Comparison of ENCODE assay signal across 33 cellular contexts in the genomic region with DNA sequence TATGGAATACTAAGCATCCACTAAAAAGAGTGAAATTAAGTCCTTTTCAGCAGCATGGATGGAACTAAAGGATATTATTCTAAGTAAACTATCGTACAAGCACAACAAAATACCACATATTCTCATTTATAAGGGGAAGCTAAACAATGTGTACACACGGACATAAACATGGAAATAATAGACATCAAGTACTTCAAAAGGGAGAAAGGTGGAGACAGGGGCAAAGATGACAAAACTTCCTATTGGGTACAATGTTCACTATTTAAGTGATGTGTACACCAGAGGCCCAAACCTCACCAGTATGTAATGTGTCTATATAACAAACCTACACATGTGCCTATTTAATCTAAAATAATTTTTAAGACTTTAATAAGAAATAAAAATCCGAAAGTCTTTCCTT. TPM values are rescaled to one million over a fixed set of nuclear protein-coding genes. Genes with fewer than 3 reads are reported as not detected.
"Had no signal": no experiment of that assay in that cellular context is flagged by ENCODE, and none has a peak within 500 bp of the region (broad histone marks: within the 10 kb centered on the region; RNA-seq: fewer than 3 reads in every experiment).

No MANE protein-coding gene starts in this region.

- H3K4me3 ChIP-seq: stomach, suprapubic skin, testis, thoracic aorta, thyroid gland, tibial artery, tibial nerve, transverse colon, upper lobe of left lung, upper lobe of right lung, uterus, vagina had no signal

- H3K9me3 ChIP-seq: stomach, suprapubic skin, testis, thoracic aorta, thyroid gland, tibial artery, tibial nerve, transverse colon, upper lobe of left lung, upper lobe of right lung, uterus, vagina had no signal

- H3K36me3 ChIP-seq: stomach, suprapubic skin, thoracic aorta, thyroid gland, tibial artery, tibial nerve, transverse colon, upper lobe of left lung, upper lobe of right lung, uterus, vagina had no signal

- H3K27ac ChIP-seq: stomach, suprapubic skin, testis, thoracic aorta, thyroid gland, tibial artery, tibial nerve, transverse colon, upper lobe of left lung, upper lobe of right lung, uterus, vagina had no signal

- H3K4me3 Mint-ChIP-seq: stimulated activated effector memory CD8-positive, alpha-beta T cell treated with anti-CD3 and anti-CD28 coated beads, Interleukin-12 subunit alpha, Interleukin-12 subunit beta, amount 100 ng/mL, for 72 hours; stimulated activated memory B cell treated with anti-CD40 and anti-IgM and Interleukin-4, amounts not matched to agents 10 μg/mL and 1 μg/mL and 100 μg/mL, for 72 hours; stimulated activated naive B cell treated with anti-CD40 and anti-IgM and Interleukin-4, amounts not matched to agents 10 μg/mL and 1 μg/mL and 100 μg/mL, for 72 hours; stimulated activated naive CD8-positive, alpha-beta T cell treated with anti-CD3 and anti-CD28 coated beads, Interleukin-15, amount 100 ng/mL, for 72 hours; stimulated activated naive CD8-positive, alpha-beta T cell treated with anti-CD3 and anti-CD28 coated beads, Interleukin-15, Interleukin-2, amounts not matched to agents 100 ng/mL and 50 ng/mL, for 24 hours; type B pancreatic cell had no signal

- H3K27me3 Mint-ChIP-seq: stimulated activated memory B cell treated with anti-CD40 and anti-IgM and Interleukin-4, amounts not matched to agents 10 μg/mL and 1 μg/mL and 100 μg/mL, for 72 hours; stimulated activated naive CD8-positive, alpha-beta T cell treated with anti-CD3 and anti-CD28 coated beads, Interleukin-15, amount 100 ng/mL, for 72 hours; type B pancreatic cell had no signal

- H3K36me3 Mint-ChIP-seq: stimulated activated effector memory CD8-positive, alpha-beta T cell treated with anti-CD3 and anti-CD28 coated beads, Interleukin-12 subunit alpha, Interleukin-12 subunit beta, amount 100 ng/mL, for 72 hours; stimulated activated memory B cell treated with anti-CD40 and anti-IgM and Interleukin-4, amounts not matched to agents 10 μg/mL and 1 μg/mL and 100 μg/mL, for 72 hours; stimulated activated naive B cell treated with anti-CD40 and anti-IgM and Interleukin-4, amounts not matched to agents 10 μg/mL and 1 μg/mL and 100 μg/mL, for 72 hours; type B pancreatic cell had no signal

- H3K27ac Mint-ChIP-seq: stimulated activated effector memory CD8-positive, alpha-beta T cell treated with anti-CD3 and anti-CD28 coated beads, Interleukin-12 subunit alpha, Interleukin-12 subunit beta, amount 100 ng/mL, for 72 hours; stimulated activated memory B cell treated with anti-CD40 and anti-IgM and Interleukin-4, amounts not matched to agents 10 μg/mL and 1 μg/mL and 100 μg/mL, for 72 hours; stimulated activated naive B cell treated with anti-CD40 and anti-IgM and Interleukin-4, amounts not matched to agents 10 μg/mL and 1 μg/mL and 100 μg/mL, for 72 hours; stimulated activated naive CD8-positive, alpha-beta T cell treated with anti-CD3 and anti-CD28 coated beads, Interleukin-15, amount 100 ng/mL, for 72 hours; stimulated activated naive CD8-positive, alpha-beta T cell treated with anti-CD3 and anti-CD28 coated beads, Interleukin-15, Interleukin-2, amounts not matched to agents 100 ng/mL and 50 ng/mL, for 24 hours; type B pancreatic cell had no signal

- H3K4me1 Mint-ChIP-seq: stimulated activated effector memory CD8-positive, alpha-beta T cell treated with anti-CD3 and anti-CD28 coated beads, Interleukin-12 subunit alpha, Interleukin-12 subunit beta, amount 100 ng/mL, for 72 hours; stimulated activated memory B cell treated with anti-CD40 and anti-IgM and Interleukin-4, amounts not matched to agents 10 μg/mL and 1 μg/mL and 100 μg/mL, for 72 hours; stimulated activated naive B cell treated with anti-CD40 and anti-IgM and Interleukin-4, amounts not matched to agents 10 μg/mL and 1 μg/mL and 100 μg/mL, for 72 hours; stimulated activated naive CD8-positive, alpha-beta T cell treated with anti-CD3 and anti-CD28 coated beads, Interleukin-15, amount 100 ng/mL, for 72 hours had no signal

- H3K27me3 ChIP-seq: stomach, suprapubic skin, testis, thyroid gland, tibial artery, tibial nerve, transverse colon, upper lobe of left lung, upper lobe of right lung, uterus, vagina had no signal

- FAIRE-seq: urothelium cell line had no signal

- ATAC-seq: stimulated activated effector memory CD8-positive, alpha-beta T cell treated with anti-CD3 and anti-CD28 coated beads, Interleukin-12 subunit alpha, Interleukin-12 subunit beta, amount 100 ng/mL, for 72 hours; stimulated activated memory B cell treated with anti-CD40 and anti-IgM and Interleukin-4, amounts not matched to agents 10 μg/mL and 1 μg/mL and 100 μg/mL, for 72 hours; stimulated activated naive B cell treated with anti-CD40 and anti-IgM and Interleukin-4, amounts not matched to agents 10 μg/mL and 1 μg/mL and 100 μg/mL, for 72 hours; stimulated activated naive CD8-positive, alpha-beta T cell treated with anti-CD3 and anti-CD28 coated beads, Interleukin-15, amount 100 ng/mL, for 72 hours; stimulated activated naive CD8-positive, alpha-beta T cell treated with anti-CD3 and anti-CD28 coated beads, Interleukin-15, Interleukin-2, amounts not matched to agents 100 U/mL and 50 U/mL, for 24 hours; upper lobe of right lung had no signal

- H3K9me3 Mint-ChIP-seq: stimulated activated naive B cell treated with anti-CD40 and anti-IgM and Interleukin-4, amounts not matched to agents 10 μg/mL and 1 μg/mL and 100 μg/mL, for 72 hours; stimulated activated naive CD8-positive, alpha-beta T cell treated with anti-CD3 and anti-CD28 coated beads, Interleukin-15, amount 100 ng/mL, for 72 hours had no signal

- H3K4me1 ChIP-seq: suprapubic skin, testis, thyroid gland, tibial artery, tibial nerve, transverse colon, upper lobe of left lung, upper lobe of right lung, uterus, vagina had no signal

- DNase-seq: stimulated activated CD4-positive, alpha-beta T cell treated with anti-CD3 and anti-CD28 coated beads, Interleukin-2, amount 100 ng/mL, for 48 hours; stimulated activated CD4-positive, alpha-beta T cell treated with anti-CD3 and anti-CD28 coated beads, Interleukin-4, amount 100 ng/mL, for 1 hour; stimulated activated CD4-positive, alpha-beta T cell treated with anti-CD3 and anti-CD28 coated beads, Interleukin-4, amount 100 ng/mL, for 24 hours; stimulated activated CD4-positive, alpha-beta T cell treated with anti-CD3 and anti-CD28 coated beads, Interleukin-4, amount 100 ng/mL, for 4 hours; stimulated activated CD8-positive, alpha-beta memory T cell treated with anti-CD3 and anti-CD28 coated beads, Interleukin-4, amount 100 ng/mL, for 48 hours; stimulated activated naive B cell treated with anti-CD40 and anti-IgM and Interleukin-4, amounts not matched to agents 10 μg/mL and 1 μg/mL and 100 μg/mL, for 72 hours; stimulated activated naive CD4-positive, alpha-beta T cell; stimulated activated naive CD4-positive, alpha-beta T cell treated with Interleukin-2 at 50 U/mL for 16 hours; stimulated activated naive CD8-positive, alpha-beta T cell treated with anti-CD3 and anti-CD28 coated beads, Interleukin-15, amount 100 ng/mL, for 72 hours; stimulated activated naive CD8-positive, alpha-beta T cell treated with anti-CD3 and anti-CD28 coated beads, Interleukin-15, Interleukin-2, amounts not matched to agents 100 U/mL and 50 U/mL, for 24 hours; stomach; substantia nigra; testis; thyroid gland; tibial artery; transverse colon; trophoblast cell; upper lobe of left lung; upper lobe of right lung; uterus had no signal

RNA-seq across cellular contexts. Expression of a gene that starts 2.2 kb away (rescaled TPM):
- total RNA-seq: stomach, subcutaneous adipose tissue, temporal lobe, thoracic aorta, thyroid gland, tibial nerve, transverse colon, upper lobe of left lung, upper lobe of right lung, ureter, urinary bladder, uterus, vagina had no signal
- polyA plus RNA-seq: stomach had no signal

RNA-seq across cellular contexts. Expression of a gene that starts 9.5 kb away (rescaled TPM):
- total RNA-seq: stomach, suprapubic skin, temporal lobe, thoracic aorta, thyroid gland, tibial nerve, ureter, urinary bladder, uterus, vagina had no signal
- polyA plus RNA-seq: stomach, urinary bladder had no signal
